13 cellular contexts compared by ENCODE assay signal in the genomic region with DNA sequence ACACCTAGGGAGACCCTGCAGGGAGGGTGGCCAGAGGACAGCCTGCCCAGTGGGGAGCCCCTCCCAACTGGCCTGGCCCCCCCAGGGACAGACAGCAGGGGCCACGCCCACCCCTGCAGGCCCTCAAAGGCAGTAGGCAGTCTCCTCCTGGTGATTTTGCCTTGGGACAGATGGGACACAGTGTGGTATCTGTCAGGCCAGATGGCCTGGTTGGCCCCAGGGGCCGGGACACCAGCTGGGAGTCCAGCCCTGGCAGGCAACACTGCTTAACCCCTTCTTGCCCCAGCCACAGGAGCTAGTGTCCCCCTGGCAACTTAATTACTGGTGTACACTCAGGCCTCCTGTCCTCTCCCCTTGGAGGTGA. TPM values are rescaled to one million over a fixed set of nuclear protein-coding genes. Genes with fewer than 3 reads are reported as not detected.
DNase-seq lines count a peak whose midpoint lies in the region; ATAC-seq, FAIRE-seq and TF ChIP-seq lines count a peak whose summit lies in the region.
"Had no signal": no experiment of that assay in that cellular context is flagged by ENCODE, and none has a peak within 500 bp of the region (broad histone marks: within the 10 kb centered on the region; RNA-seq: fewer than 3 reads in every experiment).

No MANE protein-coding gene starts in this region.

- no peaks in the 10 kb centered on the region for H3K79me2 ChIP-seq in K562 (ENCODE audit: control insufficient read depth, insufficient read depth, low read length)
- peaks cover 3% of the 10 kb centered on the region for H3K79me2 ChIP-seq in mesendoderm (ENCODE audit: control insufficient read depth, insufficient read depth, low read length)

- no TSS peak for BruUV-seq in K562 (replicated peaks; lab: Mats Ljungman, UMichigan)

- H3K36me3 ChIP-seq in K562 (ENCODE audit: control insufficient read depth, insufficient read depth, low read length) (no peaks in the 10 kb centered on the region), mesendoderm (ENCODE audit: control insufficient read depth, insufficient read depth, low read length) (no peaks in the 10 kb centered on the region)
- H3K36me3 ChIP-seq: cardiac muscle cell had no signal

- WGBS in K562 (ENCODE audit: insufficient coverage, low coverage, missing lambda C conversion rate), result 3% methylated on average over 2 of the region's 2 CpGs
- WGBS in mesendoderm (ENCODE audit: extremely low coverage, insufficient coverage, low lambda C conversion rate), result no CpG with 5 or more reads among the region's 2 CpGs

- H2AK5ac ChIP-seq in mesendoderm (ENCODE audit: low read length), result no peak overlapping the region

- DNase-seq in left cardiac atrium (peak; percentile 19), Right ventricle myocardium superior (no peak), K562 (ENCODE audit: extremely low read depth in 1 of 4, low spot score in 3 of 4) (peak in 2 of 4 experiments; percentile 34), mesendoderm (peak; percentile 49), A172 (ENCODE audit: low spot score) (no peak), GM19240 (ENCODE audit: insufficient read length, low spot score) (no peak), SIG-M5 treated with dmso at 0.1 percent for 504 hours (lab: John Stamatoyannopoulos, UW; ENCODE audit: unreplicated experiment) (no peak)
- no peak for DNase-seq in stimulated activated CD4-positive, alpha-beta T cell treated with anti-CD3 and anti-CD28 coated beads, Interleukin-4, amount 100 ng/mL, for 4 hours
- DNase-seq: activated B cell treated with CpG ODN at 0.5 μM for 24 hours, NCI-H187, nephron progenitor cell had no signal

- no peak overlapping the region for H3K27ac ChIP-seq in K562 (ENCODE audit: extremely low read depth, low read depth, low read length)
- H3K27ac ChIP-seq in mesendoderm (ENCODE audit: low read depth, low read length), result no peak overlapping the region
- H3K27ac ChIP-seq: cardiac muscle cell had no signal

- no peak for TF ChIP-seq POLR2A in K562 (conservative IDR thresholded peaks at IDR 0.05)

- intact Hi-C loops in left cardiac atrium (cut with DNase I) (no loop called here), Right ventricle myocardium superior (cut with DNase I) (no loop called here), K562 (cut with micrococcal nuclease) (no loop called here)

- no peak overlapping the region for H4K8ac ChIP-seq in mesendoderm (ENCODE audit: low read depth, low read length)

- no peak overlapping the region for H2BK5ac ChIP-seq in mesendoderm (ENCODE audit: low read length)

- H3K18ac ChIP-seq in mesendoderm (ENCODE audit: low read length), result no peak overlapping the region

- no peaks in the 10 kb centered on the region for H3K9me1 ChIP-seq in K562 (ENCODE audit: control insufficient read depth, insufficient read depth, low read length)

- no peak overlapping the region for H2BK15ac ChIP-seq in mesendoderm (replicated peaks; ENCODE audit: low read depth)

- no peak for TF ChIP-seq EP300 in K562 (IDR thresholded peaks at IDR 0.05; ENCODE audit: low read length)

- H3K9ac ChIP-seq in K562 (ENCODE audit: insufficient read depth in 1 of 2, low read depth in 2 of 2, low read length in 2 of 2) (peak overlapping the region in 1 of 2 experiments; percentile 38; a peak in 1 of 4 replicates), mesendoderm (ENCODE audit: low read length) (no peak overlapping the region)

- no peak for ATAC-seq in left cardiac atrium
- no peak for ATAC-seq in Right ventricle myocardium superior (ENCODE audit: poor library complexity)
- peak; percentile 15; the same call in 2 of the 3 replicates for ATAC-seq in K562
- ATAC-seq: activated T-helper 17 cell treated with anti-CD3 and anti-CD28 coated beads, Interleukin-2, amount 50 U/mL, for 72 hours had no signal

- H3K23ac ChIP-seq in mesendoderm (ENCODE audit: low read length), result no peak overlapping the region

- H3K27me3 ChIP-seq in K562 (ENCODE audit: control insufficient read depth in 2 of 2, insufficient read depth in 2 of 2, low read length in 2 of 2), result peaks cover 19 to 60% of the 10 kb centered on the region in 2 experiments; a peak in 4 of 5 replicates
- no peaks in the 10 kb centered on the region for H3K27me3 ChIP-seq in mesendoderm (ENCODE audit: insufficient read depth, low read length, poor library complexity)
- H3K27me3 ChIP-seq: cardiac muscle cell had no signal

- no peak for TF ChIP-seq RAD21 in K562 (CRISPR knock-in tag; conservative IDR thresholded peaks at IDR 0.05 in 1 of 2, IDR thresholded peaks at IDR 0.05 in 1 of 2)

- no peak for TF ChIP-seq CTCF in K562 (IDR thresholded peaks at IDR 0.05 in 2 of 3, conservative IDR thresholded peaks at IDR 0.05 in 1 of 3; ENCODE audit: insufficient read depth in 2 of 3, low read depth in 1 of 3, low read length in 3 of 3)

- H2BK120ac ChIP-seq in mesendoderm (ENCODE audit: low read depth, low read length), result no peak overlapping the region

- no peak overlapping the region for H3K4me2 ChIP-seq in K562 (ENCODE audit: insufficient read depth, low read length)
- H3K4me2 ChIP-seq in mesendoderm (ENCODE audit: low read length), result no peak overlapping the region

- POLR2A ChIA-PET in K562 (lab: Yijun Ruan, JAX), result interaction anchor here (0.5 to 0.9 kb wide), 3 partner anchors 15 to 54 kb away, joined by 3 to 5 read pairs (median 3); no protein-coding TSS in a partner anchor

- H4K20me1 ChIP-seq in K562 (replicated peaks; ENCODE audit: control insufficient read depth, insufficient read depth, low read length), result no peaks in the 10 kb centered on the region; the same call in 1 of the 2 replicates

- CTCF ChIA-PET in K562 (lab: Yijun Ruan, JAX; ENCODE audit: low intra/inter-chr PET ratio), result no interaction called here

- in situ Hi-C loops in K562 (cut with MboI), result no loop called here

- no peak overlapping the region for H3K4me3 ChIP-seq in K562
- no peak overlapping the region for H3K4me3 ChIP-seq in mesendoderm (ENCODE audit: low read length)
- H3K4me3 ChIP-seq: cardiac muscle cell had no signal

- H3K4me1 ChIP-seq in K562 (replicated peaks in 1 of 2; ENCODE audit: control insufficient read depth in 2 of 2, insufficient read depth in 2 of 2, low read length in 2 of 2), result peaks cover 0 to 11% of the 10 kb centered on the region in 2 experiments; a peak in 1 of 5 replicates
- peaks cover 8% of the 10 kb centered on the region for H3K4me1 ChIP-seq in mesendoderm (ENCODE audit: control insufficient read depth, low read depth, low read length)

- no peak overlapping the region for H2AFZ ChIP-seq in K562 (ENCODE audit: low read depth, low read length)

- no peaks in the 10 kb centered on the region for H3K9me3 ChIP-seq in K562 (replicated peaks; ENCODE audit: control insufficient read depth, insufficient read depth, low read depth, low read length)

- peak overlapping the region; percentile 17 for H3K56ac ChIP-seq in mesendoderm (ENCODE audit: low read length)

- H3K79me1 ChIP-seq in mesendoderm (ENCODE audit: low read length), result peaks cover 1% of the 10 kb centered on the region

- FAIRE-seq in K562 (lab: Jason Lieb, UNC), result no peak

- no peak overlapping the region for H3K4ac ChIP-seq in mesendoderm (ENCODE audit: low read depth, low read length)

- H4K5ac ChIP-seq in mesendoderm (ENCODE audit: low read length), result no peak overlapping the region

RNA-seq across cellular contexts. Expression of gene IFFO2, which starts 17.8 kb away (rescaled TPM):
- 1 to 10 TPM; 3.4 to 6.4 TPM for total RNA-seq in left cardiac atrium
- total RNA-seq in Right ventricle myocardium superior, result 4.4 TPM
- 0.12 TPM in 2 replicates for total RNA-seq in K562 (2011; cell fraction: chromatin; rRNA removed; ENCODE audit: low replicate concordance)
- total RNA-seq in K562 (2011; cell fraction: nucleolus; rRNA removed), result 0.13 and 0.17 TPM in 2 replicates
- 0.15 and 0.38 TPM in 2 replicates for total RNA-seq in K562 (2011; cell fraction: nucleoplasm; rRNA removed)
- 0.32 and 0.37 TPM in 2 replicates for total RNA-seq in K562 (2014; rRNA removed)
- 0.15 and 0.26 TPM in 2 replicates for total RNA-seq in K562 (2014; rRNA removed; fragmentation: Illumina TruSeq; extraction: Trizol)
- 0.38 and 0.40 TPM in 2 replicates for total RNA-seq in K562 (2015; rRNA removed; fragmentation: Illumina TruSeq; extraction: Trizol)
- 0.67 and 1.0 TPM in 2 replicates for total RNA-seq in K562 (2021)
- polyA plus RNA-seq in K562 (2011; rRNA removed), result 0.20 and 0.49 TPM in 2 replicates
- 0.78 and 0.85 TPM in 2 replicates for polyA plus RNA-seq in K562 (2011; cell fraction: cytosol; rRNA removed)
- polyA plus RNA-seq in K562 (2011; cell fraction: nucleus; rRNA removed), result 0.15 and 0.47 TPM in 2 replicates
- polyA plus RNA-seq in K562 (2012), result 0.81 and 1.1 TPM in 2 replicates
- polyA plus RNA-seq in K562 (2014; fragmentation: Illumina TruSeq; extraction: Trizol), result 0.49 and 0.51 TPM in 2 replicates
- not detected for polyA plus RNA-seq in K562 (2014; fragmentation: Nextera tagmentation; extraction: Ambion mirVana)
- polyA plus RNA-seq in K562 (2014; rRNA removed), result 0.44 and 0.50 TPM in 2 replicates
- polyA minus RNA-seq in K562 (2011; rRNA and poly(A)+ RNA removed), result 0.75 and 0.88 TPM in 2 replicates
- 0.46 and 0.76 TPM in 2 replicates for polyA minus RNA-seq in K562 (2011; cell fraction: cytosol; rRNA and poly(A)+ RNA removed)
- polyA minus RNA-seq in K562 (2011; cell fraction: nucleus; rRNA and poly(A)+ RNA removed), result 0.22 and 0.27 TPM in 2 replicates
- 10.7 TPM for polyA plus RNA-seq in mesendoderm (2013, experiment 1 of 2)
- 11.3 TPM for polyA plus RNA-seq in mesendoderm (2013, experiment 2 of 2)
- total RNA-seq in A172 (2014; rRNA removed; shearing (Covaris generic)), result 6.3 and 7.1 TPM in 2 replicates

RNA-seq across cellular contexts. Expression of gene ALDH4A1, which starts 36.3 kb away (rescaled TPM):
- total RNA-seq in left cardiac atrium (10 to 100 TPM; 23.4 to 31.2 TPM), Right ventricle myocardium superior (29.3 TPM), K562 (2014; rRNA removed) (27.2 and 28.7 TPM in 2 replicates), K562 (2014; rRNA removed; fragmentation: Illumina TruSeq; extraction: Trizol) (4.8 and 6.7 TPM in 2 replicates), K562 (2015; rRNA removed; fragmentation: Illumina TruSeq; extraction: Trizol) (16.6 and 17.0 TPM in 2 replicates), K562 (2021) (29.2 and 31.4 TPM in 2 replicates)
- total RNA-seq in K562 (2011; cell fraction: chromatin; rRNA removed; ENCODE audit: low replicate concordance), result 11.2 and 40.7 TPM in 2 replicates
- 26.5 and 44.0 TPM in 2 replicates for total RNA-seq in K562 (2011; cell fraction: nucleolus; rRNA removed)
- total RNA-seq in K562 (2011; cell fraction: nucleoplasm; rRNA removed), result 15.6 and 16.3 TPM in 2 replicates
- polyA plus RNA-seq in K562 (2011; rRNA removed) (18.8 and 22.1 TPM in 2 replicates), K562 (2014; fragmentation: Illumina TruSeq; extraction: Trizol) (15.2 and 21.6 TPM in 2 replicates), K562 (2014; fragmentation: Nextera tagmentation; extraction: Ambion mirVana) (under 1 TPM; 0.27 to 0.73 TPM), K562 (2014; rRNA removed) (31.2 and 34.3 TPM in 2 replicates)
- polyA plus RNA-seq in K562 (2011; cell fraction: cytosol; rRNA removed), result 19.8 and 47.1 TPM in 2 replicates
- 30.2 and 60.5 TPM in 2 replicates for polyA plus RNA-seq in K562 (2011; cell fraction: nucleus; rRNA removed)
- polyA plus RNA-seq in K562 (2012), result 27.3 and 32.5 TPM in 2 replicates
- polyA minus RNA-seq in K562 (2011; rRNA and poly(A)+ RNA removed), result 4.7 and 11.0 TPM in 2 replicates
- 15.9 and 21.1 TPM in 2 replicates for polyA minus RNA-seq in K562 (2011; cell fraction: cytosol; rRNA and poly(A)+ RNA removed)
- polyA minus RNA-seq in K562 (2011; cell fraction: nucleus; rRNA and poly(A)+ RNA removed), result 13.7 and 17.0 TPM in 2 replicates
- 12.5 TPM for polyA plus RNA-seq in mesendoderm (2013, experiment 1 of 2)
- polyA plus RNA-seq in mesendoderm (2013, experiment 2 of 2), result 11.6 TPM
- total RNA-seq in A172 (2014; rRNA removed; shearing (Covaris generic)), result 8.4 and 10.1 TPM in 2 replicates

Comparison
In these comparisons a context has a peak if more than half of its experiments do, and no peak if none do; other contexts are left out.
1. DNase-seq: peak in left cardiac atrium (single experiment) and mesendoderm (single experiment); none in Right ventricle myocardium superior (single experiment), A172 (single experiment), GM19240 (single experiment), stimulated activated CD4-positive, alpha-beta T cell treated with anti-CD3 and anti-CD28 coated beads, Interleukin-4, amount 100 ng/mL, for 4 hours (0 of 2) and SIG-M5 treated with dmso at 0.1 percent for 504 hours (single experiment).